ENCODE assay signal across 11 cellular contexts in the genomic region with DNA sequence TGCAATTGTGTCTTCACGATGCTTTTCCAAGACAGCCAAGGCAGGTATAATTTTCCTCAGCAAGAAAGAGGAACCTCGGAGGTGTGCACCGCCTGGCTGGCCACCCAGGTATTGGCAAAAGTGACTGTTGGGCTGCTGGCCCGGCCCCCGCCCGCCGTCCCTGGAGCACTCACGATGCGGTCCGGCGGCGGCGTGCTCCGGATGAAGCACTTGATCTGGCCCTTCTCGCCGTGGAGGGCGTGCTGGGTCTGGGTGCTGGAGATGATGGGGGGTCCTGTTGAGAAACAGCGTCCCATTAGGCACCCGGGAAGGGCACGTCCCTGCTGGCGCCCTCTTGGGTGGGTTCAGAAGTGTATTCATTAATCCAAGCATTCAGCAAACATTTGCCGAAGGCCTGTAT.
A peak's percentile ranks its signal among the peaks of the same experiment; 100 is the strongest.
DNase-seq lines count a peak whose midpoint lies in the region; ATAC-seq and TF ChIP-seq lines count a peak whose summit lies in the region.
"Had no signal": no experiment of that assay in that cellular context is flagged by ENCODE, and none has a peak within 500 bp of the region (broad histone marks: within the 10 kb centered on the region; RNA-seq: fewer than 3 reads in every experiment).

No MANE protein-coding gene starts in this region.

- H3K9me3 Mint-ChIP-seq in type B pancreatic cell: no peaks in the 10 kb centered on the region
- H3K9me3 Mint-ChIP-seq in natural killer cell: no peaks in the 10 kb centered on the region
- H3K9me3 Mint-ChIP-seq: CD4-positive, alpha-beta memory T cell had no signal

- peak overlapping the region; percentile 44 for H3K4me3 Mint-ChIP-seq in type B pancreatic cell
- no peak overlapping the region for H3K4me3 Mint-ChIP-seq in natural killer cell
- H3K4me3 Mint-ChIP-seq: CD4-positive, alpha-beta memory T cell had no signal

- H3K4me1 ChIP-seq in OCI-LY3 (ENCODE audit: low read length) (peaks cover 7% of the 10 kb centered on the region; the same call in 1 of the 2 replicates), mucosa of stomach (ENCODE audit: control insufficient read depth, insufficient read depth, low read length) (peaks cover 9% of the 10 kb centered on the region)
- H3K4me1 ChIP-seq: Caco-2, SJCRH30 had no signal

- intact Hi-C loops in natural killer cell (cut with micrococcal nuclease): loop anchor here (1.0 to 10.0 kb wide), 3 partner anchors 40 to 1055 kb away; no protein-coding TSS in a partner anchor

- DNase-seq in ELF-1 (ENCODE audit: low read depth, low spot score): peak; percentile 45
- DNase-seq in type B pancreatic cell (ENCODE audit: extremely low spot score, unreplicated experiment): no peak
- no peak for DNase-seq in KG1 (lab: John Stamatoyannopoulos, UW)
- no peak for DNase-seq in natural killer cell

- H3K27me3 Mint-ChIP-seq in type B pancreatic cell (peaks cover 15% of the 10 kb centered on the region), natural killer cell (ENCODE audit: low read depth in 2 of 2) (no peaks in the 10 kb centered on the region)

- H4K20me1 ChIP-seq in OCI-LY3 (ENCODE audit: insufficient read depth, low read length): no peaks in the 10 kb centered on the region

- no peak overlapping the region for H3K27ac ChIP-seq in OCI-LY3 (ENCODE audit: low read length)
- H3K27ac ChIP-seq: SJCRH30 had no signal

- no peak for TF ChIP-seq CTCF in OCI-LY3 (IDR thresholded peaks at IDR 0.05; ENCODE audit: low read depth, low read length)
- TF ChIP-seq CTCF in type B pancreatic cell (conservative IDR thresholded peaks at IDR 0.05): no peak
- TF ChIP-seq CTCF in natural killer cell (IDR thresholded peaks at IDR 0.05): no peak

- ATAC-seq in GM19351 (IDR thresholded peaks at IDR 0.05; ENCODE audit: unreplicated experiment): no peak
- no peak for ATAC-seq in natural killer cell

- H3K79me2 ChIP-seq in OCI-LY3 (ENCODE audit: low read length): no peaks in the 10 kb centered on the region

- H3K36me3 Mint-ChIP-seq in type B pancreatic cell: no peaks in the 10 kb centered on the region
- H3K36me3 Mint-ChIP-seq in natural killer cell: no peaks in the 10 kb centered on the region
- H3K36me3 Mint-ChIP-seq: CD4-positive, alpha-beta memory T cell had no signal

- H3K9me3 ChIP-seq in OCI-LY3 (ENCODE audit: insufficient read depth, low read length): no peaks in the 10 kb centered on the region
- no peaks in the 10 kb centered on the region for H3K9me3 ChIP-seq in mucosa of stomach (ENCODE audit: control insufficient read depth, low read length)
- H3K9me3 ChIP-seq: Caco-2, SJCRH30 had no signal

- H3K27ac Mint-ChIP-seq in type B pancreatic cell: no peak overlapping the region
- H3K27ac Mint-ChIP-seq in natural killer cell: no peak overlapping the region
- H3K27ac Mint-ChIP-seq: CD4-positive, alpha-beta memory T cell had no signal

- 0 out of 2 replicates have a peak overlapping the region, but pooled peaks have one; percentile 46 for H2AFZ ChIP-seq in OCI-LY3 (ENCODE audit: low read depth, low read length)

- no peak overlapping the region for H3K4me3 ChIP-seq in OCI-LY3 (ENCODE audit: low read length)
- H3K4me3 ChIP-seq in mucosa of stomach (ENCODE audit: low read length): no peak overlapping the region
- H3K4me3 ChIP-seq: GM12878, SJCRH30 had no signal

- H3K36me3 ChIP-seq in OCI-LY3 (replicated peaks; ENCODE audit: low read depth, low read length) (no peaks in the 10 kb centered on the region), mucosa of stomach (ENCODE audit: control insufficient read depth, insufficient read depth, low read length) (no peaks in the 10 kb centered on the region)
- H3K36me3 ChIP-seq: SJCRH30 had no signal

- H3K9ac ChIP-seq in OCI-LY3 (ENCODE audit: low read length) (no peak overlapping the region), mucosa of stomach (ENCODE audit: low read length) (peak overlapping the region; percentile 19)

- H3K27me3 ChIP-seq in OCI-LY3 (ENCODE audit: low read depth, low read length) (peaks cover 17% of the 10 kb centered on the region), mucosa of stomach (ENCODE audit: control insufficient read depth, insufficient read depth, low read length) (peaks cover 5% of the 10 kb centered on the region)
- H3K27me3 ChIP-seq: SJCRH30 had no signal

- H3K4me2 ChIP-seq in OCI-LY3 (ENCODE audit: low read length): no peak overlapping the region

- peaks cover 16% of the 10 kb centered on the region for H3K4me1 Mint-ChIP-seq in type B pancreatic cell (ENCODE audit: unreplicated experiment)
- H3K4me1 Mint-ChIP-seq in natural killer cell: peaks cover 7 to 10% of the 10 kb centered on the region in 2 donors
